1 cellular context compared by ENCODE assay signal in the genomic region with DNA sequence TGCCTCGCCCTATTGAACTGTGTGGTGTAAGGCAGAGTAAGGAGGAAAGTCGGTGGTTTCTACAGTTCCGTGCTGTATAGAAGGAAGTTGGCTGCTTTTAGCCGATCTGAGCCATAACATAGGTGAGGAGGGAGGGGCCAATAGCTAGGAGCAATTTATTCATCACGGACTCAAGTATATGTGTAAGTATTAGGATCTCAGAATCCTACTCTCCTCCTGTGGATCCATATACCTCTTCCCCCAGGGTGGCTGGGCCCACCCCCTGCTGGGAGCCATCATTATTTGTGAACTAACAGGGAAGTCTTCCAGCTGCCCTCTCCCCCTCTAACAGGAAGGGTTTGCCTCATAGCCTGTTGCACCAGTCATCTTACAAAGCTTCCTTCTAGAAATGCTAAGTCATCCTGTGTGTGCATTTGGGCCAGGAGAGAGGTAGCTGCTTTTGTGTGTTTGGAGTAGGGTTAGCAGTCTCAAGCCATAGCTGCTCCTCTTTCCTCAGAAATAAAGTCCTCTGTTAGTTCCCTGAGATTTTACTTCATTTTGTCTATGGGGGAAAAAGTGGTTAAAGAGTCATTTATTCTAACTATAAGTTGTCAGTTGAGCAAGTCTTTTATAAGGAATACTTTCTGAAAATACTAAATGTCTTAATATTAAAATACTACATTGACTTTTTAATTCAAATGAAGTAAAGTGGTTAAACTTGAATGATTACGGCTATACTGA.
TF ChIP-seq lines count a peak whose summit lies in the region.

No MANE protein-coding gene starts in this region.

TF ChIP-seq in K562, 482 proteins besides CTCF, POLR2A, EP300 and RAD21 (continued from another document and continues in another):
- peak; percentile 55; the same call in 1 of the 2 replicates for TF ChIP-seq RNF2 (IDR thresholded peaks at IDR 0.05)
- 0 out of 2 replicates have a peak, but pooled peaks have one; percentile 64 for TF ChIP-seq ZNF76 (CRISPR knock-in tag; IDR thresholded peaks at IDR 0.05; ENCODE audit: borderline replicate concordance)
- TF ChIP-seq SOX6 (IDR thresholded peaks at IDR 0.05): peak; percentile 67
- no peak for TF ChIP-seq TGIF2 (CRISPR knock-in tag; IDR thresholded peaks at IDR 0.05)
- no peak for TF ChIP-seq ZNF311 (CRISPR knock-in tag; IDR thresholded peaks at IDR 0.05)
- TF ChIP-seq CC2D1A (IDR thresholded peaks at IDR 0.05): no peak
- TF ChIP-seq COPS2 (conservative IDR thresholded peaks at IDR 0.05): no peak
- TF ChIP-seq, protein P1, sequence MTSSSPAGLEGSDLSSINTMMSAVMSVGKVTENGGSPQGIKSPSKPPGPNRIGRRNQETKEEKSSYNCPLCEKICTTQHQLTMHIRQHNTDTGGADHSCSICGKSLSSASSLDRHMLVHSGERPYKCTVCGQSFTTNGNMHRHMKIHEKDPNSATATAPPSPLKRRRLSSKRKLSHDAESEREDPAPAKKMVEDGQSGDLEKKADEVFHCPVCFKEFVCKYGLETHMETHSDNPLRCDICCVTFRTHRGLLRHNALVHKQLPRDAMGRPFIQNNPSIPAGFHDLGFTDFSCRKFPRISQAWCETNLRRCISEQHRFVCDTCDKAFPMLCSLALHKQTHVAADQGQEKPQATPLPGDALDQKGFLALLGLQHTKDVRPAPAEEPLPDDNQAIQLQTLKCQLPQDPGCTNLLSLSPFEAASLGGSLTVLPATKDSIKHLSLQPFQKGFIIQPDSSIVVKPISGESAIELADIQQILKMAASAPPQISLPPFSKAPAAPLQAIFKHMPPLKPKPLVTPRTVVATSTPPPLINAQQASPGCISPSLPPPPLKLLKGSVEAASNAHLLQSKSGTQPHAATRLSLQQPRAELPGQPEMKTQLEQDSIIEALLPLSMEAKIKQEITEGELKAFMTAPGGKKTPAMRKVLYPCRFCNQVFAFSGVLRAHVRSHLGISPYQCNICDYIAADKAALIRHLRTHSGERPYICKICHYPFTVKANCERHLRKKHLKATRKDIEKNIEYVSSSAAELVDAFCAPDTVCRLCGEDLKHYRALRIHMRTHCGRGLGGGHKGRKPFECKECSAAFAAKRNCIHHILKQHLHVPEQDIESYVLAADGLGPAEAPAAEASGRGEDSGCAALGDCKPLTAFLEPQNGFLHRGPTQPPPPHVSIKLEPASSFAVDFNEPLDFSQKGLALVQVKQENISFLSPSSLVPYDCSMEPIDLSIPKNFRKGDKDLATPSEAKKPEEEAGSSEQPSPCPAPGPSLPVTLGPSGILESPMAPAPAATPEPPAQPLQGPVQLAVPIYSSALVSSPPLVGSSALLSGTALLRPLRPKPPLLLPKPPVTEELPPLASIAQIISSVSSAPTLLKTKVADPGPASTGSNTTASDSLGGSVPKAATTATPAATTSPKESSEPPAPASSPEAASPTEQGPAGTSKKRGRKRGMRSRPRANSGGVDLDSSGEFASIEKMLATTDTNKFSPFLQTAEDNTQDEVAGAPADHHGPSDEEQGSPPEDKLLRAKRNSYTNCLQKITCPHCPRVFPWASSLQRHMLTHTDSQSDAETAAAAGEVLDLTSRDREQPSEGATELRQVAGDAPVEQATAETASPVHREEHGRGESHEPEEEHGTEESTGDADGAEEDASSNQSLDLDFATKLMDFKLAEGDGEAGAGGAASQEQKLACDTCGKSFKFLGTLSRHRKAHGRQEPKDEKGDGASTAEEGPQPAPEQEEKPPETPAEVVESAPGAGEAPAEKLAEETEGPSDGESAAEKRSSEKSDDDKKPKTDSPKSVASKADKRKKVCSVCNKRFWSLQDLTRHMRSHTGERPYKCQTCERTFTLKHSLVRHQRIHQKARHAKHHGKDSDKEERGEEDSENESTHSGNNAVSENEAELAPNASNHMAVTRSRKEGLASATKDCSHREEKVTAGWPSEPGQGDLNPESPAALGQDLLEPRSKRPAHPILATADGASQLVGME (CRISPR knock-in tag; IDR thresholded peaks at IDR 0.05): 0 out of 2 replicates have a peak, but pooled peaks have one; percentile 60
- TF ChIP-seq, protein P2, sequence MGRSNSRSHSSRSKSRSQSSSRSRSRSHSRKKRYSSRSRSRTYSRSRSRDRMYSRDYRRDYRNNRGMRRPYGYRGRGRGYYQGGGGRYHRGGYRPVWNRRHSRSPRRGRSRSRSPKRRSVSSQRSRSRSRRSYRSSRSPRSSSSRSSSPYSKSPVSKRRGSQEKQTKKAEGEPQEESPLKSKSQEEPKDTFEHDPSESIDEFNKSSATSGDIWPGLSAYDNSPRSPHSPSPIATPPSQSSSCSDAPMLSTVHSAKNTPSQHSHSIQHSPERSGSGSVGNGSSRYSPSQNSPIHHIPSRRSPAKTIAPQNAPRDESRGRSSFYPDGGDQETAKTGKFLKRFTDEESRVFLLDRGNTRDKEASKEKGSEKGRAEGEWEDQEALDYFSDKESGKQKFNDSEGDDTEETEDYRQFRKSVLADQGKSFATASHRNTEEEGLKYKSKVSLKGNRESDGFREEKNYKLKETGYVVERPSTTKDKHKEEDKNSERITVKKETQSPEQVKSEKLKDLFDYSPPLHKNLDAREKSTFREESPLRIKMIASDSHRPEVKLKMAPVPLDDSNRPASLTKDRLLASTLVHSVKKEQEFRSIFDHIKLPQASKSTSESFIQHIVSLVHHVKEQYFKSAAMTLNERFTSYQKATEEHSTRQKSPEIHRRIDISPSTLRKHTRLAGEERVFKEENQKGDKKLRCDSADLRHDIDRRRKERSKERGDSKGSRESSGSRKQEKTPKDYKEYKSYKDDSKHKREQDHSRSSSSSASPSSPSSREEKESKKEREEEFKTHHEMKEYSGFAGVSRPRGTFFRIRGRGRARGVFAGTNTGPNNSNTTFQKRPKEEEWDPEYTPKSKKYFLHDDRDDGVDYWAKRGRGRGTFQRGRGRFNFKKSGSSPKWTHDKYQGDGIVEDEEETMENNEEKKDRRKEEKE (IDR thresholded peaks at IDR 0.05; ENCODE audit: borderline replicate concordance in 1 of 2, control insufficient read depth in 1 of 2, low read depth in 2 of 2, low read length in 1 of 2): 0 out of 4 replicates have a peak, but pooled peaks of 1 of the 2 experiments have one; percentile 46
- no peak for TF ChIP-seq PTRF (tag; IDR thresholded peaks at IDR 0.05)
- no peak for TF ChIP-seq SMAD3 (CRISPR knock-in tag; conservative IDR thresholded peaks at IDR 0.05)
- no peak for TF ChIP-seq RB1 (IDR thresholded peaks at IDR 0.05; ENCODE audit: low read depth)
- TF ChIP-seq SIN3A (IDR thresholded peaks at IDR 0.05; ENCODE audit: borderline replicate concordance in 2 of 2, control insufficient read depth in 1 of 2, low read depth in 2 of 2, low read length in 2 of 2): no peak
- peak; percentile 74 for TF ChIP-seq DMBX1 (CRISPR knock-in tag; IDR thresholded peaks at IDR 0.05; ENCODE audit: borderline replicate concordance)
- TF ChIP-seq MEF2D (tag; conservative IDR thresholded peaks at IDR 0.05; ENCODE audit: low read depth): peak; percentile 78
- TF ChIP-seq MTA2 (IDR thresholded peaks at IDR 0.05; ENCODE audit: low read depth): peak; percentile 59; the same call in 1 of the 2 replicates
- TF ChIP-seq ZEB2 (IDR thresholded peaks at IDR 0.05): no peak
- no peak for TF ChIP-seq FOXA3 (CRISPR knock-in tag; conservative IDR thresholded peaks at IDR 0.05 in 1 of 2, IDR thresholded peaks at IDR 0.05 in 1 of 2)
- TF ChIP-seq ZNF140 (CRISPR knock-in tag; IDR thresholded peaks at IDR 0.05): no peak
- peak; percentile 55 for TF ChIP-seq CBFA2T3 (IDR thresholded peaks at IDR 0.05)
- no peak for TF ChIP-seq NCOA2 (IDR thresholded peaks at IDR 0.05; ENCODE audit: partially characterized antibody in 2 of 2)
- TF ChIP-seq TFAM (CRISPR knock-in tag; conservative IDR thresholded peaks at IDR 0.05): no peak
- TF ChIP-seq TRIM24 (IDR thresholded peaks at IDR 0.05): peak; percentile 52 to 75; a peak in 3 of 4 replicates
- TF ChIP-seq NFE2 (IDR thresholded peaks at IDR 0.05; ENCODE audit: low read depth): peak; percentile 100
- peak in 1 of 2 experiments; percentile 39; a peak in 1 of 4 replicates for TF ChIP-seq HDAC1 (IDR thresholded peaks at IDR 0.05)
- peak; percentile 77 for TF ChIP-seq NFRKB (IDR thresholded peaks at IDR 0.05; ENCODE audit: low read depth)
- TF ChIP-seq, protein P3, sequence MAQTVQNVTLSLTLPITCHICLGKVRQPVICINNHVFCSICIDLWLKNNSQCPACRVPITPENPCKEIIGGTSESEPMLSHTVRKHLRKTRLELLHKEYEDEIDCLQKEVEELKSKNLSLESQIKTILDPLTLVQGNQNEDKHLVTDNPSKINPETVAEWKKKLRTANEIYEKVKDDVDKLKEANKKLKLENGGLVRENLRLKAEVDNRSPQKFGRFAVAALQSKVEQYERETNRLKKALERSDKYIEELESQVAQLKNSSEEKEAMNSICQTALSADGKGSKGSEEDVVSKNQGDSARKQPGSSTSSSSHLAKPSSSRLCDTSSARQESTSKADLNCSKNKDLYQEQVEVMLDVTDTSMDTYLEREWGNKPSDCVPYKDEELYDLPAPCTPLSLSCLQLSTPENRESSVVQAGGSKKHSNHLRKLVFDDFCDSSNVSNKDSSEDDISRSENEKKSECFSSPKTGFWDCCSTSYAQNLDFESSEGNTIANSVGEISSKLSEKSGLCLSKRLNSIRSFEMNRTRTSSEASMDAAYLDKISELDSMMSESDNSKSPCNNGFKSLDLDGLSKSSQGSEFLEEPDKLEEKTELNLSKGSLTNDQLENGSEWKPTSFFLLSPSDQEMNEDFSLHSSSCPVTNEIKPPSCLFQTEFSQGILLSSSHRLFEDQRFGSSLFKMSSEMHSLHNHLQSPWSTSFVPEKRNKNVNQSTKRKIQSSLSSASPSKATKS (CRISPR knock-in tag; IDR thresholded peaks at IDR 0.05): no peak
- TF ChIP-seq SMARCA4 (IDR thresholded peaks at IDR 0.05): peak; percentile 88
- TF ChIP-seq HDAC8 (tag; IDR thresholded peaks at IDR 0.05): peak; percentile 67
- no peak for TF ChIP-seq PML (IDR thresholded peaks at IDR 0.05; ENCODE audit: low read length)
- TF ChIP-seq ZBTB1 (CRISPR knock-in tag; IDR thresholded peaks at IDR 0.05; ENCODE audit: borderline replicate concordance, low read depth): no peak
- no peak for TF ChIP-seq RHOXF2B (CRISPR knock-in tag; conservative IDR thresholded peaks at IDR 0.05)
- TF ChIP-seq, protein P4, sequence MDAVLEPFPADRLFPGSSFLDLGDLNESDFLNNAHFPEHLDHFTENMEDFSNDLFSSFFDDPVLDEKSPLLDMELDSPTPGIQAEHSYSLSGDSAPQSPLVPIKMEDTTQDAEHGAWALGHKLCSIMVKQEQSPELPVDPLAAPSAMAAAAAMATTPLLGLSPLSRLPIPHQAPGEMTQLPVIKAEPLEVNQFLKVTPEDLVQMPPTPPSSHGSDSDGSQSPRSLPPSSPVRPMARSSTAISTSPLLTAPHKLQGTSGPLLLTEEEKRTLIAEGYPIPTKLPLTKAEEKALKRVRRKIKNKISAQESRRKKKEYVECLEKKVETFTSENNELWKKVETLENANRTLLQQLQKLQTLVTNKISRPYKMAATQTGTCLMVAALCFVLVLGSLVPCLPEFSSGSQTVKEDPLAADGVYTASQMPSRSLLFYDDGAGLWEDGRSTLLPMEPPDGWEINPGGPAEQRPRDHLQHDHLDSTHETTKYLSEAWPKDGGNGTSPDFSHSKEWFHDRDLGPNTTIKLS (IDR thresholded peaks at IDR 0.05; ENCODE audit: borderline replicate concordance, low read depth): 0 out of 2 replicates have a peak, but pooled peaks have one; percentile 37
- TF ChIP-seq C11orf30 (IDR thresholded peaks at IDR 0.05; ENCODE audit: low read depth): peak; percentile 99
- TF ChIP-seq ZNF766 (CRISPR knock-in tag; conservative IDR thresholded peaks at IDR 0.05): peak; percentile 77
- no peak for TF ChIP-seq ZFP1 (CRISPR knock-in tag; IDR thresholded peaks at IDR 0.05)
- TF ChIP-seq, protein P5, sequence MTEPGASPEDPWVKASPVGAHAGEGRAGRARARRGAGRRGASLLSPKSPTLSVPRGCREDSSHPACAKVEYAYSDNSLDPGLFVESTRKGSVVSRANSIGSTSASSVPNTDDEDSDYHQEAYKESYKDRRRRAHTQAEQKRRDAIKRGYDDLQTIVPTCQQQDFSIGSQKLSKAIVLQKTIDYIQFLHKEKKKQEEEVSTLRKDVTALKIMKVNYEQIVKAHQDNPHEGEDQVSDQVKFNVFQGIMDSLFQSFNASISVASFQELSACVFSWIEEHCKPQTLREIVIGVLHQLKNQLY (CRISPR knock-in tag; conservative IDR thresholded peaks at IDR 0.05): no peak
- no peak for TF ChIP-seq BRD4 (IDR thresholded peaks at IDR 0.05)
- no peak for TF ChIP-seq RUNX1 (IDR thresholded peaks at IDR 0.05; ENCODE audit: low read depth)
- TF ChIP-seq RBFOX2 (IDR thresholded peaks at IDR 0.05; ENCODE audit: low read depth, low read length): peak; percentile 44
- TF ChIP-seq, protein P6, sequence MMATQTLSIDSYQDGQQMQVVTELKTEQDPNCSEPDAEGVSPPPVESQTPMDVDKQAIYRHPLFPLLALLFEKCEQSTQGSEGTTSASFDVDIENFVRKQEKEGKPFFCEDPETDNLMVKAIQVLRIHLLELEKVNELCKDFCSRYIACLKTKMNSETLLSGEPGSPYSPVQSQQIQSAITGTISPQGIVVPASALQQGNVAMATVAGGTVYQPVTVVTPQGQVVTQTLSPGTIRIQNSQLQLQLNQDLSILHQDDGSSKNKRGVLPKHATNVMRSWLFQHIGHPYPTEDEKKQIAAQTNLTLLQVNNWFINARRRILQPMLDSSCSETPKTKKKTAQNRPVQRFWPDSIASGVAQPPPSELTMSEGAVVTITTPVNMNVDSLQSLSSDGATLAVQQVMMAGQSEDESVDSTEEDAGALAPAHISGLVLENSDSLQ (IDR thresholded peaks at IDR 0.05): peak; percentile 60; the same call in 1 of the 2 replicates
- TF ChIP-seq, protein P7, sequence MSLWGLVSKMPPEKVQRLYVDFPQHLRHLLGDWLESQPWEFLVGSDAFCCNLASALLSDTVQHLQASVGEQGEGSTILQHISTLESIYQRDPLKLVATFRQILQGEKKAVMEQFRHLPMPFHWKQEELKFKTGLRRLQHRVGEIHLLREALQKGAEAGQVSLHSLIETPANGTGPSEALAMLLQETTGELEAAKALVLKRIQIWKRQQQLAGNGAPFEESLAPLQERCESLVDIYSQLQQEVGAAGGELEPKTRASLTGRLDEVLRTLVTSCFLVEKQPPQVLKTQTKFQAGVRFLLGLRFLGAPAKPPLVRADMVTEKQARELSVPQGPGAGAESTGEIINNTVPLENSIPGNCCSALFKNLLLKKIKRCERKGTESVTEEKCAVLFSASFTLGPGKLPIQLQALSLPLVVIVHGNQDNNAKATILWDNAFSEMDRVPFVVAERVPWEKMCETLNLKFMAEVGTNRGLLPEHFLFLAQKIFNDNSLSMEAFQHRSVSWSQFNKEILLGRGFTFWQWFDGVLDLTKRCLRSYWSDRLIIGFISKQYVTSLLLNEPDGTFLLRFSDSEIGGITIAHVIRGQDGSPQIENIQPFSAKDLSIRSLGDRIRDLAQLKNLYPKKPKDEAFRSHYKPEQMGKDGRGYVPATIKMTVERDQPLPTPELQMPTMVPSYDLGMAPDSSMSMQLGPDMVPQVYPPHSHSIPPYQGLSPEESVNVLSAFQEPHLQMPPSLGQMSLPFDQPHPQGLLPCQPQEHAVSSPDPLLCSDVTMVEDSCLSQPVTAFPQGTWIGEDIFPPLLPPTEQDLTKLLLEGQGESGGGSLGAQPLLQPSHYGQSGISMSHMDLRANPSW (CRISPR knock-in tag; IDR thresholded peaks at IDR 0.05): no peak
- TF ChIP-seq SLC30A9 (CRISPR knock-in tag; IDR thresholded peaks at IDR 0.05): no peak
- TF ChIP-seq TSC22D4 (tag; IDR thresholded peaks at IDR 0.05): no peak
- TF ChIP-seq, protein P8, sequence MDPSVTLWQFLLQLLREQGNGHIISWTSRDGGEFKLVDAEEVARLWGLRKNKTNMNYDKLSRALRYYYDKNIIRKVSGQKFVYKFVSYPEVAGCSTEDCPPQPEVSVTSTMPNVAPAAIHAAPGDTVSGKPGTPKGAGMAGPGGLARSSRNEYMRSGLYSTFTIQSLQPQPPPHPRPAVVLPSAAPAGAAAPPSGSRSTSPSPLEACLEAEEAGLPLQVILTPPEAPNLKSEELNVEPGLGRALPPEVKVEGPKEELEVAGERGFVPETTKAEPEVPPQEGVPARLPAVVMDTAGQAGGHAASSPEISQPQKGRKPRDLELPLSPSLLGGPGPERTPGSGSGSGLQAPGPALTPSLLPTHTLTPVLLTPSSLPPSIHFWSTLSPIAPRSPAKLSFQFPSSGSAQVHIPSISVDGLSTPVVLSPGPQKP (CRISPR knock-in tag; IDR thresholded peaks at IDR 0.05): no peak
